11 cellular contexts compared by ENCODE assay signal in the genomic region with DNA sequence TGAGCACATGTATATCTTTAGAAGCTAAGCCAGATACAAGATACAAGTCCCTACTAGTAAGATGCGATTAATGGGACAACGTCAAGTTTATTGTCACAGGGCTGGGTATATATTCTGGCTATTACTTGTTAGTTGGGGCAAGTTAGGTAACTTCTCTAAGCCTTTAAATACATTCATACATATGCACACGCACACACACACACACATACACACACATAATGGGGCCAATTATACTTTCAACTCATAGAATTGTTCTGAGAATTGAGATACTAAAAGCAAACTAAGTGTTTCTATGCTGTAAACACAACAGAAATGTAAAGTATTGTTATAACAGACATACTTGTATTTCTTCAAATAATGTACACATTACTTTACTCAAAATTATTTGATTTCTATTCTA.
"Had no signal": no experiment of that assay in that cellular context is flagged by ENCODE, and none has a peak within 500 bp of the region (broad histone marks: within the 10 kb centered on the region; RNA-seq: fewer than 3 reads in every experiment).

No MANE protein-coding gene starts in this region.

- H3K27ac Mint-ChIP-seq: stimulated activated naive B cell treated with anti-CD40 and anti-IgM and Interleukin-4, amounts not matched to agents 10 μg/mL and 1 μg/mL and 100 μg/mL, for 72 hours; type B pancreatic cell had no signal

- H3K27me3 Mint-ChIP-seq: activated CD4-positive, alpha-beta T cell treated with anti-CD3 and anti-CD28 coated beads, Interleukin-2, amount 10 ng/mL, durations not matched to agents 7 days and 5 days; stimulated activated naive B cell treated with anti-CD40 and anti-IgM and Interleukin-4, amounts not matched to agents 10 μg/mL and 1 μg/mL and 100 μg/mL, for 72 hours; type B pancreatic cell had no signal

- H3K36me3 Mint-ChIP-seq: type B pancreatic cell had no signal

- H3K9me3 ChIP-seq: esophagus muscularis mucosa, mucosa of descending colon, psoas muscle, right lobe of liver, SJSA1 had no signal

- DNase-seq: activated CD4-positive, alpha-beta T cell treated with anti-CD3 and anti-CD28 coated beads, Interleukin-2, amount 10 ng/mL, durations not matched to agents 7 days and 5 days; glutamatergic neuron; mucosa of descending colon; nephron progenitor cell; psoas muscle; right lobe of liver; stimulated activated naive B cell treated with anti-CD40 and anti-IgM and Interleukin-4, amounts not matched to agents 10 μg/mL and 1 μg/mL and 100 μg/mL, for 72 hours; SW 1271 had no signal

- H3K27ac ChIP-seq: esophagus muscularis mucosa, psoas muscle, right lobe of liver, SJSA1 had no signal

- H3K36me3 ChIP-seq: esophagus muscularis mucosa, right lobe of liver, SJSA1 had no signal

- H3K27me3 ChIP-seq: esophagus muscularis mucosa, right lobe of liver, SJSA1 had no signal

- H3K9me3 Mint-ChIP-seq: activated CD4-positive, alpha-beta T cell treated with anti-CD3 and anti-CD28 coated beads, Interleukin-2, amount 10 ng/mL, durations not matched to agents 7 days and 5 days; nephron progenitor cell; stimulated activated naive B cell treated with anti-CD40 and anti-IgM and Interleukin-4, amounts not matched to agents 10 μg/mL and 1 μg/mL and 100 μg/mL, for 72 hours; type B pancreatic cell had no signal

- ATAC-seq: mucosa of descending colon; psoas muscle; right lobe of liver; stimulated activated naive B cell treated with anti-CD40 and anti-IgM and Interleukin-4, amounts not matched to agents 10 μg/mL and 1 μg/mL and 100 μg/mL, for 72 hours had no signal

- H3K4me3 Mint-ChIP-seq: activated CD4-positive, alpha-beta T cell treated with anti-CD3 and anti-CD28 coated beads, Interleukin-2, amount 10 ng/mL, durations not matched to agents 7 days and 5 days; nephron progenitor cell; stimulated activated naive B cell treated with anti-CD40 and anti-IgM and Interleukin-4, amounts not matched to agents 10 μg/mL and 1 μg/mL and 100 μg/mL, for 72 hours; type B pancreatic cell had no signal

- H3K4me1 ChIP-seq: right lobe of liver had no signal

- H3K4me3 ChIP-seq: esophagus muscularis mucosa, mucosa of descending colon, psoas muscle, right lobe of liver, SJSA1 had no signal
